Comparison of ENCODE assay signal across 22 cellular contexts in the genomic region with DNA sequence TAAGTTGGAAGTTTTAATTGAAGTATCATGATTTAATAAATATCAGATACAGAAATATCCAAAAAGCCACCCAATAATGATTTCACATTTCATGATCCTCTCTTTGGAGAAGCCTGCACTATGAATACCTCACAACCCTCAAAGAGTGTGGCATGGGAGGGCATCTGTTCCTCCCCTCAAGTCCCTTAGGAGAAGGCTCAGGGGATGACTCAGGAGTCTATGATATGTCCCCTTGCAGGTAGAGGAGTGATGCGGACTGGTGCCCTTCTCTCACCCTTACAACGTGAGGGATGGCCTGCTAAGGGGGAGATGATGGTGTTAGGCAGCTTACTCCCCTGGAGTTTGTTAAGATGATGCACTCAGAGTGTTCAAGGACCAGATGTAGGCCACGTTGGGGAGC.
"Had no signal": no experiment of that assay in that cellular context is flagged by ENCODE, and none has a peak within 500 bp of the region (broad histone marks: within the 10 kb centered on the region; RNA-seq: fewer than 3 reads in every experiment).

No MANE protein-coding gene starts in this region.

- H3K9me3 ChIP-seq: MG63, SJSA1 had no signal

- H3K27ac ChIP-seq: SK-N-MC had no signal

- H3K27me3 ChIP-seq: MG63, SJSA1 had no signal

- H3K4me3 ChIP-seq: MG63, SJSA1, SK-N-MC had no signal

- H3K36me3 ChIP-seq: MG63, SJSA1 had no signal

- DNase-seq: Karpas-422, KG1, MG63, NCI-H1092, NCI-H1105 treated with DMSO at 0.1 percent for 48 hours, NCI-H1417 treated with DMSO at 0.1 percent for 48 hours, NCI-H146, NCI-H1694 treated with DMSO at 0.1 percent for 48 hours, NCI-H1930, NCI-H2081, NCI-H2107, NCI-H2227 treated with DMSO at 0.1 percent for 48 hours, NCI-H446, NCI-H510A, NCI-H524 treated with DMSO at 0.1 percent for 48 hours, NCI-H69, NCI-H774, Right ventricle myocardium superior, RPMI8226, SIG-M5 had no signal
